In genomic region chr1:227356582-227357228, GRCh38 we compare ENCODE assay signal across 11 cellular contexts. TPM values are rescaled to one million over a fixed set of nuclear protein-coding genes. Genes with fewer than 3 reads are reported as not detected.
DNase-seq lines count a peak whose midpoint lies in the region; ATAC-seq and TF ChIP-seq lines count a peak whose summit lies in the region.
"Had no signal": no experiment of that assay in that cellular context is flagged by ENCODE, and none has a peak within 500 bp of the region (broad histone marks: within the 10 kb centered on the region; RNA-seq: fewer than 3 reads in every experiment).

No MANE protein-coding gene starts in this region.

- H3K79me2 ChIP-seq in neural progenitor cell (ENCODE audit: low read depth), result no peaks in the 10 kb centered on the region

- no peaks in the 10 kb centered on the region for H3F3A ChIP-seq in neural progenitor cell (ENCODE audit: low read depth)

- peak overlapping the region; percentile 21 for H2AFZ ChIP-seq in neural progenitor cell (replicated peaks)

- no peaks in the 10 kb centered on the region for H3K36me3 ChIP-seq in neural progenitor cell

- no peak overlapping the region for H3K9ac ChIP-seq in neural progenitor cell

- in situ Hi-C loops in KBM-7 (cut with MboI; ENCODE audit: low pct_unique_long_range_greater_than_20kb, low sequenced_read_pairs), result no loop called here

- no peak for TF ChIP-seq CTCF in neural progenitor cell (IDR thresholded peaks at IDR 0.05)

- H3K4me2 ChIP-seq in neural progenitor cell, result no peak overlapping the region

- H3K9me3 Mint-ChIP-seq in neural progenitor cell, result peaks cover 2% of the 10 kb centered on the region
- H3K9me3 Mint-ChIP-seq: activated CD4-positive, alpha-beta memory T cell treated with anti-CD3 and anti-CD28 coated beads for 36 hours had no signal

- no peaks in the 10 kb centered on the region for H4K20me1 ChIP-seq in neural progenitor cell (ENCODE audit: low read depth)

- H3K4me1 Mint-ChIP-seq in neural progenitor cell, result peaks cover 11% of the 10 kb centered on the region

- no peak overlapping the region for H3K27ac Mint-ChIP-seq in neural progenitor cell
- H3K27ac Mint-ChIP-seq: activated CD4-positive, alpha-beta memory T cell treated with anti-CD3 and anti-CD28 coated beads for 36 hours had no signal

- H3K4me1 ChIP-seq in neural progenitor cell, result no peaks in the 10 kb centered on the region

- H3K9me3 ChIP-seq in neural progenitor cell (ENCODE audit: low read depth), result no peaks in the 10 kb centered on the region

- H3K4me3 Mint-ChIP-seq in neural progenitor cell, result no peak overlapping the region
- H3K4me3 Mint-ChIP-seq: activated CD4-positive, alpha-beta memory T cell treated with anti-CD3 and anti-CD28 coated beads for 36 hours had no signal

- H3K27ac ChIP-seq in neural progenitor cell, result no peak overlapping the region

- no peaks in the 10 kb centered on the region for H3K27me3 ChIP-seq in neural progenitor cell

- peak; percentile 57 for ATAC-seq in esophagus mucosa
- no peak for ATAC-seq in left lobe of liver

- peaks cover 2% of the 10 kb centered on the region for H3K36me3 Mint-ChIP-seq in neural progenitor cell
- H3K36me3 Mint-ChIP-seq: activated CD4-positive, alpha-beta memory T cell treated with anti-CD3 and anti-CD28 coated beads for 36 hours had no signal

- DNase-seq in DMS53 treated with DMSO at 0.1 percent for 48 hours (lab: John Stamatoyannopoulos, UW; ENCODE audit: unreplicated experiment) (peak; percentile 85), NCI-H69 (lab: John Stamatoyannopoulos, UW) (peak; percentile 55), neural progenitor cell (ENCODE audit: low spot score) (no peak), KBM-7 (no peak), SIG-M5 (lab: John Stamatoyannopoulos, UW) (no peak), left lobe of liver (ENCODE audit: low spot score) (no peak)
- DNase-seq in activated naive CD4-positive, alpha-beta T cell treated with anti-CD3 and anti-CD28 coated beads, Interleukin-2, amount 50 U/mL, for 16 hours, result no peak
- DNase-seq: activated CD4-positive, alpha-beta memory T cell treated with anti-CD3 and anti-CD28 coated beads for 36 hours; NCI-H524; stimulated activated CD4-positive, alpha-beta T cell treated with anti-CD3 and anti-CD28 coated beads, Interleukin-2, amount 100 ng/mL, for 24 hours had no signal

- peaks cover 9% of the 10 kb centered on the region for H3K27me3 Mint-ChIP-seq in neural progenitor cell (ENCODE audit: insufficient read depth, low read depth)
- H3K27me3 Mint-ChIP-seq: activated CD4-positive, alpha-beta memory T cell treated with anti-CD3 and anti-CD28 coated beads for 36 hours had no signal

- no peak overlapping the region for H3K4me3 ChIP-seq in neural progenitor cell

RNA-seq across cellular contexts. Expression of gene CDC42BPA, which starts 38.4 kb away (rescaled TPM):
- total RNA-seq in esophagus mucosa, result 11.1 TPM
- 34.4 and 54.7 TPM in 2 replicates for total RNA-seq in neural progenitor cell (ENCODE audit: low replicate concordance)
- total RNA-seq in left lobe of liver, result 14.5 TPM

Comparison
In these comparisons a context has a peak if more than half of its experiments do, and no peak if none do; other contexts are left out.
1. DNase-seq: peak in DMS53 treated with DMSO at 0.1 percent for 48 hours (single experiment) and NCI-H69 (single experiment); none in neural progenitor cell (single experiment), KBM-7 (single experiment), SIG-M5 (single experiment), activated naive CD4-positive, alpha-beta T cell treated with anti-CD3 and anti-CD28 coated beads, Interleukin-2, amount 50 U/mL, for 16 hours (single experiment) and left lobe of liver (single experiment).